In genomic region chr11:97993565-97993964, GRCh38 we compare ENCODE assay signal across 8 cellular contexts.
"Had no signal": no experiment of that assay in that cellular context is flagged by ENCODE, and none has a peak within 500 bp of the region (broad histone marks: within the 10 kb centered on the region; RNA-seq: fewer than 3 reads in every experiment).

No MANE protein-coding gene starts in this region.

- H3K4me3 Mint-ChIP-seq: HFFc6 had no signal

- H3K27ac ChIP-seq: GM23248, KMS-11 had no signal

- H3K9me3 Mint-ChIP-seq: HFFc6 had no signal

- H3K9ac ChIP-seq: GM23248, KMS-11 had no signal

- H3K9me3 ChIP-seq: HAP-1 had no signal

- H2AFZ ChIP-seq: GM23248 had no signal

- ATAC-seq: HCT116 had no signal

- H3K36me3 ChIP-seq: HAP-1 had no signal

- H3K4me3 ChIP-seq: GM23248, HAP-1 had no signal

- H3K27ac Mint-ChIP-seq: HFFc6 had no signal

- H3K4me2 ChIP-seq: KMS-11 had no signal

- DNase-seq: GM23248, GOT3, H7, HFFc6, KBM-7 had no signal
